ENCODE assay signal across 13 cellular contexts in the genomic region with DNA sequence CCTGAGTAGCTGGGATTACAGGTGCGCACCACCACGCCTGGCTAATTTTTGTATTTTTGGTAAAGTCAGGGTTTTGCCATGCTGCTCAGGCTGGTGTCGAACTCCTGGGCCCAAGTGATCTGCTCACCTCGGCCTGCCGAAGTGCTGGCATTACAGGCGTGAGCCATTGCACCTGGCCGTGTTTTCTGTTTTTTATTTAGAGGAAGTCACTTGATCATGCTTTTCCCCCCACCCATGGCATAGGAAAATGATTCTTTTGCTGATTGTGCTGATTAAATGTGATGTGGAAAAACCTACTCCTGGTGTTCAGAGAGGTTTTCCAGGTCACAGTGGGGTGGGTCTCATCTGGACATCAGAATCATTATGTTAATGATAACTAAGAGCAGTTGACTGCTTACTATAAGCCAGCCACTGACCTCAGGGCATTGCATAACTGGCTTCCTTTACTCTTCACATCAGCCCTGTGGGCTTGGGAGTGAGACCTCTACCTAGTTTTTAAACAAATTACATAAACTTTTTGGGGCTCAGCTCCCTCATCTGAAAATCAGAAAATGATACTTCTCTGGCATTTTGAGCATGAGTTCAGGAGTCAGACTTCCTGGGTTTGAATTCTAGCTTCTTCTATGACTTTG.
DNase-seq lines count a peak whose midpoint lies in the region; ATAC-seq, FAIRE-seq and TF ChIP-seq lines count a peak whose summit lies in the region.
"Had no signal": no experiment of that assay in that cellular context is flagged by ENCODE, and none has a peak within 500 bp of the region (broad histone marks: within the 10 kb centered on the region; RNA-seq: fewer than 3 reads in every experiment).

No MANE protein-coding gene starts in this region.

- H3K56ac ChIP-seq in IMR-90 (ENCODE audit: extremely low read depth, insufficient read depth, low read length) = no peak overlapping the region

- H3K23ac ChIP-seq in IMR-90 (ENCODE audit: low read depth, low read length) = no peak overlapping the region

- no peak overlapping the region for H3K4me2 ChIP-seq in IMR-90 (ENCODE audit: low read depth, low read length)
- H3K4me2 ChIP-seq in astrocyte (ENCODE audit: low read length) = peak overlapping the region; percentile 35

- no peaks in the 10 kb centered on the region for H3K9me3 Mint-ChIP-seq in CD4-positive, alpha-beta T cell
- no peaks in the 10 kb centered on the region for H3K9me3 Mint-ChIP-seq in astrocyte (ENCODE audit: unreplicated experiment)
- H3K9me3 Mint-ChIP-seq in nephron progenitor cell = no peaks in the 10 kb centered on the region

- no peaks in the 10 kb centered on the region for H3K27me3 ChIP-seq in CD4-positive, alpha-beta T cell (ENCODE audit: control insufficient read depth, insufficient read depth, low read length)
- H3K27me3 ChIP-seq in IMR-90 (ENCODE audit: control insufficient read depth, insufficient read depth, low read length) (no peaks in the 10 kb centered on the region), astrocyte (ENCODE audit: insufficient read depth, low read length) (no peaks in the 10 kb centered on the region)
- H3K27me3 ChIP-seq: esophagus muscularis mucosa had no signal

- no peak overlapping the region; a peak in 1 of 4 replicates for H4K8ac ChIP-seq in IMR-90 (ENCODE audit: low read depth in 2 of 2, low read length in 2 of 2)

- FAIRE-seq in astrocyte (lab: Jason Lieb, UNC) = no peak
- FAIRE-seq in urothelium cell line (lab: Jason Lieb, UNC) = no peak
- FAIRE-seq in D721Med (lab: Jason Lieb, UNC) = no peak

- H2BK15ac ChIP-seq in IMR-90 (ENCODE audit: low read depth, low read length) = no peak overlapping the region

- no peak overlapping the region; the same call in 1 of the 2 replicates for H3K18ac ChIP-seq in IMR-90 (ENCODE audit: low read depth, low read length)

- BruUV-seq in IMR-90 (replicated peaks; lab: Mats Ljungman, UMichigan) = no TSS peak

- H3K9me3 ChIP-seq in CD4-positive, alpha-beta T cell (ENCODE audit: control insufficient read depth, low read length) = no peaks in the 10 kb centered on the region
- no peaks in the 10 kb centered on the region for H3K9me3 ChIP-seq in IMR-90 (ENCODE audit: control insufficient read depth, insufficient read depth, low read length)
- no peaks in the 10 kb centered on the region for H3K9me3 ChIP-seq in astrocyte (ENCODE audit: insufficient read depth, low read depth, low read length)
- H3K9me3 ChIP-seq: esophagus muscularis mucosa had no signal

- no peak for ATAC-seq in CD4-positive, alpha-beta T cell (ENCODE audit: poor library complexity)
- no peak for ATAC-seq in IMR-90 (ENCODE audit: low read depth)

- no peak for TF ChIP-seq CTCF in CD4-positive, alpha-beta T cell (IDR thresholded peaks at IDR 0.05)
- TF ChIP-seq CTCF in IMR-90 (conservative IDR thresholded peaks at IDR 0.05; ENCODE audit: low read depth, low read length) (no peak), astrocyte (IDR thresholded peaks at IDR 0.05; ENCODE audit: insufficient read depth, low read depth, low read length) (no peak), nephron progenitor cell (IDR thresholded peaks at IDR 0.05) (no peak), D721Med (IDR thresholded peaks at IDR 0.05; ENCODE audit: insufficient read depth, missing control alignments) (no peak)

- DNase-seq in CD4-positive, alpha-beta T cell = no peak
- DNase-seq in IMR-90 = peak; percentile 27
- no peak for DNase-seq in astrocyte (ENCODE audit: low read depth)
- DNase-seq in nephron progenitor cell = no peak
- no peak for DNase-seq in urothelium cell line (ENCODE audit: low spot score)
- DNase-seq in NCI-H187 (lab: John Stamatoyannopoulos, UW) = no peak
- no peak for DNase-seq in D721Med (ENCODE audit: insufficient read length, low spot score)
- DNase-seq: activated effector memory CD4-positive, alpha-beta T cell treated with anti-CD3 and anti-CD28 coated beads, Interleukin-2, amount 50 U/mL, for 16 hours; DMS153; NCI-H345; RPMI8226; stimulated activated CD4-positive, alpha-beta T cell treated with anti-CD3 and anti-CD28 coated beads, Interleukin-4, amount 100 ng/mL, for 24 hours had no signal

- H3K36me3 ChIP-seq in IMR-90 (ENCODE audit: control insufficient read depth, insufficient read depth, low read length) (no peaks in the 10 kb centered on the region), astrocyte (ENCODE audit: insufficient read depth, low read length) (no peaks in the 10 kb centered on the region)
- H3K36me3 ChIP-seq: esophagus muscularis mucosa had no signal

- no peak overlapping the region for H2AFZ ChIP-seq in IMR-90 (replicated peaks; ENCODE audit: low read length, poor library complexity)
- H2AFZ ChIP-seq in astrocyte (ENCODE audit: low read depth, low read length) = no peak overlapping the region

- H3K27ac Mint-ChIP-seq in CD4-positive, alpha-beta T cell = peak overlapping the region; percentile 26
- H3K27ac Mint-ChIP-seq in astrocyte (ENCODE audit: unreplicated experiment) (no peak overlapping the region), nephron progenitor cell (peak overlapping the region; percentile 36)

- no CpG with 5 or more reads among the region's 7 CpGs for WGBS in IMR-90 (ENCODE audit: extremely low coverage in 2 of 2, insufficient read length in 1 of 2), 2 experiments

- H3K79me2 ChIP-seq in astrocyte (ENCODE audit: insufficient read depth, low read length) = peaks cover 57% of the 10 kb centered on the region

- no peak overlapping the region for H3K9ac ChIP-seq in IMR-90 (ENCODE audit: low read depth, low read length)
- H3K9ac ChIP-seq in astrocyte (ENCODE audit: low read length) = no peak overlapping the region

- peaks cover 46 to 81% of the 10 kb centered on the region in 2 experiments for H3K79me1 ChIP-seq in IMR-90 (ENCODE audit: low read depth in 1 of 2, low read length in 2 of 2)

- no peak overlapping the region for H3K27ac ChIP-seq in CD4-positive, alpha-beta T cell (ENCODE audit: low read depth, low read length)
- H3K27ac ChIP-seq in IMR-90 (ENCODE audit: insufficient read depth, low read length) = no peak overlapping the region
- H3K27ac ChIP-seq in astrocyte (ENCODE audit: low read depth, low read length) = no peak overlapping the region
- H3K27ac ChIP-seq: esophagus muscularis mucosa had no signal

- no peak overlapping the region for H4K5ac ChIP-seq in IMR-90 (ENCODE audit: low read depth, low read length)

- TF ChIP-seq POLR2A in IMR-90 (IDR thresholded peaks at IDR 0.05; ENCODE audit: low read depth, low read length) = no peak

- peaks cover 77% of the 10 kb centered on the region for H3K4me1 Mint-ChIP-seq in CD4-positive, alpha-beta T cell (ENCODE audit: low read depth)
- H3K4me1 Mint-ChIP-seq in astrocyte (ENCODE audit: low read depth, unreplicated experiment) (peaks cover 32% of the 10 kb centered on the region), nephron progenitor cell (peaks cover 53% of the 10 kb centered on the region)

- no peak overlapping the region for H3K4me3 ChIP-seq in IMR-90 (ENCODE audit: insufficient read depth, low read depth, low read length)
- H3K4me3 ChIP-seq in astrocyte (ENCODE audit: insufficient read depth, low read depth, low read length) = no peak overlapping the region
- H3K4me3 ChIP-seq: esophagus muscularis mucosa had no signal

- dilution Hi-C loops in IMR-90 (cut with HindIII; ENCODE audit: low sequenced_read_pairs, unreplicated experiment) = no loop called here

- H2BK20ac ChIP-seq in IMR-90 (ENCODE audit: low read depth, low read length) = peak overlapping the region; percentile 82; the same call in 1 of the 2 replicates

- intact Hi-C loops in CD4-positive, alpha-beta T cell (cut with DNase I, micrococcal nuclease) = no loop called here
- intact Hi-C loops in IMR-90 (cut with micrococcal nuclease) = no loop called here

- peaks cover 32% of the 10 kb centered on the region for H3K4me1 ChIP-seq in IMR-90 (ENCODE audit: control insufficient read depth, insufficient read depth, low read length)
- H3K4me1 ChIP-seq in astrocyte (ENCODE audit: insufficient read depth, low read length) = peaks cover 39% of the 10 kb centered on the region

- no peak for TF ChIP-seq RAD21 in IMR-90 (IDR thresholded peaks at IDR 0.05; ENCODE audit: low read length)

- H2BK5ac ChIP-seq in IMR-90 (ENCODE audit: low read depth, low read length, poor library complexity, severe bottlenecking) = peak overlapping the region; percentile 71

- H2BK120ac ChIP-seq in IMR-90 (ENCODE audit: low read depth, low read length) = peak overlapping the region; percentile 45

- 0 out of 2 replicates have a peak overlapping the region, but pooled peaks have one; percentile 66 for H3K14ac ChIP-seq in IMR-90 (replicated peaks; ENCODE audit: low read depth, low read length)

- H2AK9ac ChIP-seq in IMR-90 (replicated peaks; ENCODE audit: low read depth, low read length, poor library complexity) = no peak overlapping the region

- no peak overlapping the region for H3K4me3 Mint-ChIP-seq in CD4-positive, alpha-beta T cell
- H3K4me3 Mint-ChIP-seq in astrocyte (ENCODE audit: unreplicated experiment) (no peak overlapping the region), nephron progenitor cell (no peak overlapping the region)

- in situ Hi-C loops in IMR-90 (cut with MboI; ENCODE audit: low sequenced_read_pairs) = no loop called here

- H4K91ac ChIP-seq in IMR-90 (ENCODE audit: insufficient read depth, low read depth, low read length) = no peak overlapping the region

- peaks cover 27% of the 10 kb centered on the region; the same call in 1 of the 2 replicates for H4K20me1 ChIP-seq in IMR-90 (ENCODE audit: insufficient read depth, low read length)
- H4K20me1 ChIP-seq in astrocyte (ENCODE audit: insufficient read depth, low read length) = peaks cover 46% of the 10 kb centered on the region

- H3K36me3 Mint-ChIP-seq in CD4-positive, alpha-beta T cell (ENCODE audit: low read depth) = no peaks in the 10 kb centered on the region
- H3K36me3 Mint-ChIP-seq in astrocyte (ENCODE audit: low read depth, unreplicated experiment) (no peaks in the 10 kb centered on the region), nephron progenitor cell (ENCODE audit: low read depth) (no peaks in the 10 kb centered on the region)

- H3K9me1 ChIP-seq in IMR-90 (ENCODE audit: insufficient read depth, low read length) = peaks cover 37% of the 10 kb centered on the region

- H3K4ac ChIP-seq in IMR-90 (ENCODE audit: low read depth, low read length) = peak overlapping the region; percentile 40

- CTCF ChIA-PET in CD4-positive, alpha-beta T cell (lab: Charles Lee) = interaction anchor here (1.2 kb wide), 1 partner anchor 117 kb away, joined by 4 read pairs; no protein-coding TSS in a partner anchor
- CTCF ChIA-PET in IMR-90 (lab: Yijun Ruan, JAX) = interaction anchor here (0.7 kb wide), 1 partner anchor 50 kb away, joined by 3 read pairs; no protein-coding TSS in a partner anchor

- POLR2A ChIA-PET in CD4-positive, alpha-beta T cell (lab: Charles Lee) = interaction anchor here (0.9 to 1.6 kb wide), 4 partner anchors 12 to 30 kb away, joined by 3 to 5 read pairs (median 4); no protein-coding TSS in a partner anchor
- POLR2A ChIA-PET in IMR-90 (lab: Charles Lee; ENCODE audit: unreplicated experiment) = no interaction called here

- H3K27me3 Mint-ChIP-seq in CD4-positive, alpha-beta T cell = no peaks in the 10 kb centered on the region
- H3K27me3 Mint-ChIP-seq in astrocyte (ENCODE audit: low read depth, unreplicated experiment) (no peaks in the 10 kb centered on the region), nephron progenitor cell (ENCODE audit: low read depth, poor library complexity) (no peaks in the 10 kb centered on the region)

- H2AK5ac ChIP-seq in IMR-90 (ENCODE audit: low read depth, low read length) = no peak overlapping the region
